Comparison of ENCODE assay signal across 8 cellular contexts in genomic region chr1:99180343-99180808, GRCh38.
DNase-seq lines count a peak whose midpoint lies in the region; ATAC-seq and TF ChIP-seq lines count a peak whose summit lies in the region.

No MANE protein-coding gene starts in this region.

- DNase-seq in GM13977 (ENCODE audit: low spot score) = peak; percentile 35
- peak; percentile 92 for DNase-seq in NCI-H1105 (lab: John Stamatoyannopoulos, UW)
- DNase-seq in SKM-1 treated with dmso at 0.1 percent for 144 hours (lab: John Stamatoyannopoulos, UW; ENCODE audit: unreplicated experiment) = peak; percentile 64
- DNase-seq in adrenal gland = peak; percentile 79 to 95 (median 83)
- peak; percentile 46 for DNase-seq in left ventricle myocardium superior
- DNase-seq in retinal pigment epithelial cell (ENCODE audit: low read depth) = peak; percentile 41
- no peak for DNase-seq in posterior vena cava (ENCODE audit: low spot score)

- H3K36me3 ChIP-seq in adrenal gland (replicated peaks in 1 of 2) = no peaks in the 10 kb centered on the region

- H3K27ac ChIP-seq in adrenal gland = peak overlapping the region in 1 of 5 donors; percentile 39

- in situ Hi-C loops in GM13977 (cut with MboI; ENCODE audit: low pct_unique_long_range_greater_than_20kb, low sequenced_read_pairs, unreplicated experiment) = loop anchor here (25.0 kb wide), 2 partner anchors 307 to 507 kb away; no protein-coding TSS in a partner anchor

- peak; percentile 99 for ATAC-seq in HG02763 (IDR thresholded peaks at IDR 0.05; ENCODE audit: unreplicated experiment)
- peak; percentile 94 for ATAC-seq in left ventricle myocardium superior

- WGBS in adrenal gland, 4 donors = 7 to 12% (median 9%) methylated on average over 3 of the region's 3 CpGs

- intact Hi-C loops in adrenal gland (cut with DNase I) (loop anchor here (5.0 to 10.0 kb wide), 2 partner anchors 302 to 504 kb away; no protein-coding TSS in a partner anchor), left ventricle myocardium superior (cut with micrococcal nuclease) (loop anchor here (5.0 kb wide), 2 partner anchors 302 to 527 kb away; no protein-coding TSS in a partner anchor), posterior vena cava (cut with DNase I) (loop anchor here in 1 of 2 donors (10.0 kb wide), 1 partner anchor 524 kb away; no protein-coding TSS in a partner anchor)

- H3K4me3 ChIP-seq in adrenal gland = no peak overlapping the region
- no peak overlapping the region for H3K4me3 ChIP-seq in retinal pigment epithelial cell (ENCODE audit: low read length)

- peaks cover 0 to 8% of the 10 kb centered on the region in 2 donors for H3K4me1 ChIP-seq in adrenal gland (replicated peaks in 1 of 2)

- TF ChIP-seq CTCF in GM13977 (IDR thresholded peaks at IDR 0.05; ENCODE audit: extremely low read depth, insufficient read depth, missing control alignments) = peak; percentile 75
- peak; percentile 81 to 92 (median 85) for TF ChIP-seq CTCF in adrenal gland (IDR thresholded peaks at IDR 0.05)
- TF ChIP-seq CTCF in retinal pigment epithelial cell (conservative IDR thresholded peaks at IDR 0.05; ENCODE audit: low read depth, low read length) = peak; percentile 78

- no peaks in the 10 kb centered on the region for H3K9me3 ChIP-seq in adrenal gland (replicated peaks in 1 of 3)

- no peaks in the 10 kb centered on the region for H3K27me3 ChIP-seq in adrenal gland

- TF ChIP-seq POLR2A in adrenal gland (IDR thresholded peaks at IDR 0.05) = no peak
